ENCODE assay signal across 1 cellular context in the genomic region with DNA sequence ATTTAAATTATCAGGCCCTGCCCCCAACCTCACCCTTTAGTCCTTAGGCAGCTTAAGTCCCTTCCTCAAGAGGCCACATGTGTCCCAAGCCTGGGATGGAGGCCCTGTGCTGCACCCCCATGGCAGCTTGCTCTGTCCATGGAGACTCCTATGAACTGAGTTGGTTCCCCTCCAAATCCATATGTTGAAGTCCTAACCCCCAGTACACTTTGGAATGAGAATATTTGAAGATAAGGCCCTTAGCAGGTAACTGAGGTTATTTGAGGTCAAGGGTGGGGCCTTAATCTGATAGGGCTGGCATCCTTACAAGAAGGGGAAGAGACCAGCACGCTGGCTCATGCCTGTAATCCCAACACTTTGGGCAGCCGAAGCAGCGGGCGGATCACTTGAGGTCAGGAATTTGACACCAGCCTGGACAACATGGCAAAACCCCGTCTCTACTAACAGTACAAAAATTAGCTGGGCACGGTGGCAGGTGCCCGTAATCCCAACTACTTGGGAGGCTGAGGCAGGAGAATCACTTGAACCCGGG.
A peak's percentile ranks its signal among the peaks of the same experiment; 100 is the strongest.
TF ChIP-seq lines count a peak whose summit lies in the region.

No MANE protein-coding gene starts in this region.

TF ChIP-seq in K562, 482 proteins besides CTCF, POLR2A, EP300 and RAD21:
- no peak for TF ChIP-seq EHMT2 (IDR thresholded peaks at IDR 0.05)
- TF ChIP-seq DPF2 (IDR thresholded peaks at IDR 0.05): peak; percentile 12; the same call in 1 of the 2 replicates
- TF ChIP-seq, protein P1, sequence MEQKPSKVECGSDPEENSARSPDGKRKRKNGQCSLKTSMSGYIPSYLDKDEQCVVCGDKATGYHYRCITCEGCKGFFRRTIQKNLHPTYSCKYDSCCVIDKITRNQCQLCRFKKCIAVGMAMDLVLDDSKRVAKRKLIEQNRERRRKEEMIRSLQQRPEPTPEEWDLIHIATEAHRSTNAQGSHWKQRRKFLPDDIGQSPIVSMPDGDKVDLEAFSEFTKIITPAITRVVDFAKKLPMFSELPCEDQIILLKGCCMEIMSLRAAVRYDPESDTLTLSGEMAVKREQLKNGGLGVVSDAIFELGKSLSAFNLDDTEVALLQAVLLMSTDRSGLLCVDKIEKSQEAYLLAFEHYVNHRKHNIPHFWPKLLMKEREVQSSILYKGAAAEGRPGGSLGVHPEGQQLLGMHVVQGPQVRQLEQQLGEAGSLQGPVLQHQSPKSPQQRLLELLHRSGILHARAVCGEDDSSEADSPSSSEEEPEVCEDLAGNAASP (IDR thresholded peaks at IDR 0.05): peak; percentile 73
- TF ChIP-seq KLF1 (tag; IDR thresholded peaks at IDR 0.05): peak; percentile 33; the same call in 1 of the 2 replicates
- TF ChIP-seq L3MBTL2 (IDR thresholded peaks at IDR 0.05): peak; percentile 21; the same call in 1 of the 2 replicates
- TF ChIP-seq, protein P2, sequence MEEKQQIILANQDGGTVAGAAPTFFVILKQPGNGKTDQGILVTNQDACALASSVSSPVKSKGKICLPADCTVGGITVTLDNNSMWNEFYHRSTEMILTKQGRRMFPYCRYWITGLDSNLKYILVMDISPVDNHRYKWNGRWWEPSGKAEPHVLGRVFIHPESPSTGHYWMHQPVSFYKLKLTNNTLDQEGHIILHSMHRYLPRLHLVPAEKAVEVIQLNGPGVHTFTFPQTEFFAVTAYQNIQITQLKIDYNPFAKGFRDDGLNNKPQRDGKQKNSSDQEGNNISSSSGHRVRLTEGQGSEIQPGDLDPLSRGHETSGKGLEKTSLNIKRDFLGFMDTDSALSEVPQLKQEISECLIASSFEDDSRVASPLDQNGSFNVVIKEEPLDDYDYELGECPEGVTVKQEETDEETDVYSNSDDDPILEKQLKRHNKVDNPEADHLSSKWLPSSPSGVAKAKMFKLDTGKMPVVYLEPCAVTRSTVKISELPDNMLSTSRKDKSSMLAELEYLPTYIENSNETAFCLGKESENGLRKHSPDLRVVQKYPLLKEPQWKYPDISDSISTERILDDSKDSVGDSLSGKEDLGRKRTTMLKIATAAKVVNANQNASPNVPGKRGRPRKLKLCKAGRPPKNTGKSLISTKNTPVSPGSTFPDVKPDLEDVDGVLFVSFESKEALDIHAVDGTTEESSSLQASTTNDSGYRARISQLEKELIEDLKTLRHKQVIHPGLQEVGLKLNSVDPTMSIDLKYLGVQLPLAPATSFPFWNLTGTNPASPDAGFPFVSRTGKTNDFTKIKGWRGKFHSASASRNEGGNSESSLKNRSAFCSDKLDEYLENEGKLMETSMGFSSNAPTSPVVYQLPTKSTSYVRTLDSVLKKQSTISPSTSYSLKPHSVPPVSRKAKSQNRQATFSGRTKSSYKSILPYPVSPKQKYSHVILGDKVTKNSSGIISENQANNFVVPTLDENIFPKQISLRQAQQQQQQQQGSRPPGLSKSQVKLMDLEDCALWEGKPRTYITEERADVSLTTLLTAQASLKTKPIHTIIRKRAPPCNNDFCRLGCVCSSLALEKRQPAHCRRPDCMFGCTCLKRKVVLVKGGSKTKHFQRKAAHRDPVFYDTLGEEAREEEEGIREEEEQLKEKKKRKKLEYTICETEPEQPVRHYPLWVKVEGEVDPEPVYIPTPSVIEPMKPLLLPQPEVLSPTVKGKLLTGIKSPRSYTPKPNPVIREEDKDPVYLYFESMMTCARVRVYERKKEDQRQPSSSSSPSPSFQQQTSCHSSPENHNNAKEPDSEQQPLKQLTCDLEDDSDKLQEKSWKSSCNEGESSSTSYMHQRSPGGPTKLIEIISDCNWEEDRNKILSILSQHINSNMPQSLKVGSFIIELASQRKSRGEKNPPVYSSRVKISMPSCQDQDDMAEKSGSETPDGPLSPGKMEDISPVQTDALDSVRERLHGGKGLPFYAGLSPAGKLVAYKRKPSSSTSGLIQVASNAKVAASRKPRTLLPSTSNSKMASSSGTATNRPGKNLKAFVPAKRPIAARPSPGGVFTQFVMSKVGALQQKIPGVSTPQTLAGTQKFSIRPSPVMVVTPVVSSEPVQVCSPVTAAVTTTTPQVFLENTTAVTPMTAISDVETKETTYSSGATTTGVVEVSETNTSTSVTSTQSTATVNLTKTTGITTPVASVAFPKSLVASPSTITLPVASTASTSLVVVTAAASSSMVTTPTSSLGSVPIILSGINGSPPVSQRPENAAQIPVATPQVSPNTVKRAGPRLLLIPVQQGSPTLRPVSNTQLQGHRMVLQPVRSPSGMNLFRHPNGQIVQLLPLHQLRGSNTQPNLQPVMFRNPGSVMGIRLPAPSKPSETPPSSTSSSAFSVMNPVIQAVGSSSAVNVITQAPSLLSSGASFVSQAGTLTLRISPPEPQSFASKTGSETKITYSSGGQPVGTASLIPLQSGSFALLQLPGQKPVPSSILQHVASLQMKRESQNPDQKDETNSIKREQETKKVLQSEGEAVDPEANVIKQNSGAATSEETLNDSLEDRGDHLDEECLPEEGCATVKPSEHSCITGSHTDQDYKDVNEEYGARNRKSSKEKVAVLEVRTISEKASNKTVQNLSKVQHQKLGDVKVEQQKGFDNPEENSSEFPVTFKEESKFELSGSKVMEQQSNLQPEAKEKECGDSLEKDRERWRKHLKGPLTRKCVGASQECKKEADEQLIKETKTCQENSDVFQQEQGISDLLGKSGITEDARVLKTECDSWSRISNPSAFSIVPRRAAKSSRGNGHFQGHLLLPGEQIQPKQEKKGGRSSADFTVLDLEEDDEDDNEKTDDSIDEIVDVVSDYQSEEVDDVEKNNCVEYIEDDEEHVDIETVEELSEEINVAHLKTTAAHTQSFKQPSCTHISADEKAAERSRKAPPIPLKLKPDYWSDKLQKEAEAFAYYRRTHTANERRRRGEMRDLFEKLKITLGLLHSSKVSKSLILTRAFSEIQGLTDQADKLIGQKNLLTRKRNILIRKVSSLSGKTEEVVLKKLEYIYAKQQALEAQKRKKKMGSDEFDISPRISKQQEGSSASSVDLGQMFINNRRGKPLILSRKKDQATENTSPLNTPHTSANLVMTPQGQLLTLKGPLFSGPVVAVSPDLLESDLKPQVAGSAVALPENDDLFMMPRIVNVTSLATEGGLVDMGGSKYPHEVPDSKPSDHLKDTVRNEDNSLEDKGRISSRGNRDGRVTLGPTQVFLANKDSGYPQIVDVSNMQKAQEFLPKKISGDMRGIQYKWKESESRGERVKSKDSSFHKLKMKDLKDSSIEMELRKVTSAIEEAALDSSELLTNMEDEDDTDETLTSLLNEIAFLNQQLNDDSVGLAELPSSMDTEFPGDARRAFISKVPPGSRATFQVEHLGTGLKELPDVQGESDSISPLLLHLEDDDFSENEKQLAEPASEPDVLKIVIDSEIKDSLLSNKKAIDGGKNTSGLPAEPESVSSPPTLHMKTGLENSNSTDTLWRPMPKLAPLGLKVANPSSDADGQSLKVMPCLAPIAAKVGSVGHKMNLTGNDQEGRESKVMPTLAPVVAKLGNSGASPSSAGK (IDR thresholded peaks at IDR 0.05): peak; percentile 30; the same call in 1 of the 2 replicates
- TF ChIP-seq MEF2D (tag; conservative IDR thresholded peaks at IDR 0.05; ENCODE audit: low read depth): 0 out of 2 replicates have a peak, but pooled peaks have one; percentile 22
- TF ChIP-seq, protein P3, sequence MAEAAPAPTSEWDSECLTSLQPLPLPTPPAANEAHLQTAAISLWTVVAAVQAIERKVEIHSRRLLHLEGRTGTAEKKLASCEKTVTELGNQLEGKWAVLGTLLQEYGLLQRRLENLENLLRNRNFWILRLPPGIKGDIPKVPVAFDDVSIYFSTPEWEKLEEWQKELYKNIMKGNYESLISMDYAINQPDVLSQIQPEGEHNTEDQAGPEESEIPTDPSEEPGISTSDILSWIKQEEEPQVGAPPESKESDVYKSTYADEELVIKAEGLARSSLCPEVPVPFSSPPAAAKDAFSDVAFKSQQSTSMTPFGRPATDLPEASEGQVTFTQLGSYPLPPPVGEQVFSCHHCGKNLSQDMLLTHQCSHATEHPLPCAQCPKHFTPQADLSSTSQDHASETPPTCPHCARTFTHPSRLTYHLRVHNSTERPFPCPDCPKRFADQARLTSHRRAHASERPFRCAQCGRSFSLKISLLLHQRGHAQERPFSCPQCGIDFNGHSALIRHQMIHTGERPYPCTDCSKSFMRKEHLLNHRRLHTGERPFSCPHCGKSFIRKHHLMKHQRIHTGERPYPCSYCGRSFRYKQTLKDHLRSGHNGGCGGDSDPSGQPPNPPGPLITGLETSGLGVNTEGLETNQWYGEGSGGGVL (CRISPR knock-in tag; IDR thresholded peaks at IDR 0.05): no peak
- peak; percentile 49; the same call in 1 of the 2 replicates for TF ChIP-seq ZEB2 (IDR thresholded peaks at IDR 0.05)
- TF ChIP-seq, protein P4, sequence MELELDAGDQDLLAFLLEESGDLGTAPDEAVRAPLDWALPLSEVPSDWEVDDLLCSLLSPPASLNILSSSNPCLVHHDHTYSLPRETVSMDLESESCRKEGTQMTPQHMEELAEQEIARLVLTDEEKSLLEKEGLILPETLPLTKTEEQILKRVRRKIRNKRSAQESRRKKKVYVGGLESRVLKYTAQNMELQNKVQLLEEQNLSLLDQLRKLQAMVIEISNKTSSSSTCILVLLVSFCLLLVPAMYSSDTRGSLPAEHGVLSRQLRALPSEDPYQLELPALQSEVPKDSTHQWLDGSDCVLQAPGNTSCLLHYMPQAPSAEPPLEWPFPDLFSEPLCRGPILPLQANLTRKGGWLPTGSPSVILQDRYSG (tag; conservative IDR thresholded peaks at IDR 0.05; ENCODE audit: low read depth): 0 out of 2 replicates have a peak, but pooled peaks have one; percentile 22
- TF ChIP-seq CTBP1 (IDR thresholded peaks at IDR 0.05; ENCODE audit: borderline replicate concordance): peak; percentile 37; the same call in 1 of the 2 replicates
- TF ChIP-seq, protein P5, sequence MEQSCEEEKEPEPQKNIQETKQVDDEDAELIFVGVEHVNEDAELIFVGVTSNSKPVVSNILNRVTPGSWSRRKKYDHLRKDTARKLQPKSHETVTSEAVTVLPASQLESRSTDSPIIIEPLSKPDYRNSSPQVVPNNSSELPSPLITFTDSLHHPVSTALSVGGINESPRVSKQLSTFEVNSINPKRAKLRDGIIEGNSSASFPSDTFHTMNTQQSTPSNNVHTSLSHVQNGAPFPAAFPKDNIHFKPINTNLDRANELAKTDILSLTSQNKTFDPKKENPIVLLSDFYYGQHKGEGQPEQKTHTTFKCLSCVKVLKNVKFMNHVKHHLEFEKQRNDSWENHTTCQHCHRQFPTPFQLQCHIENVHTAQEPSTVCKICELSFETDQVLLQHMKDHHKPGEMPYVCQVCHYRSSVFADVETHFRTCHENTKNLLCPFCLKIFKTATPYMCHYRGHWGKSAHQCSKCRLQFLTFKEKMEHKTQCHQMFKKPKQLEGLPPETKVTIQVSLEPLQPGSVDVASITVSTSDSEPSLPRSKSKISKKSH (CRISPR knock-in tag; IDR thresholded peaks at IDR 0.05): no peak
- TF ChIP-seq, protein P6, sequence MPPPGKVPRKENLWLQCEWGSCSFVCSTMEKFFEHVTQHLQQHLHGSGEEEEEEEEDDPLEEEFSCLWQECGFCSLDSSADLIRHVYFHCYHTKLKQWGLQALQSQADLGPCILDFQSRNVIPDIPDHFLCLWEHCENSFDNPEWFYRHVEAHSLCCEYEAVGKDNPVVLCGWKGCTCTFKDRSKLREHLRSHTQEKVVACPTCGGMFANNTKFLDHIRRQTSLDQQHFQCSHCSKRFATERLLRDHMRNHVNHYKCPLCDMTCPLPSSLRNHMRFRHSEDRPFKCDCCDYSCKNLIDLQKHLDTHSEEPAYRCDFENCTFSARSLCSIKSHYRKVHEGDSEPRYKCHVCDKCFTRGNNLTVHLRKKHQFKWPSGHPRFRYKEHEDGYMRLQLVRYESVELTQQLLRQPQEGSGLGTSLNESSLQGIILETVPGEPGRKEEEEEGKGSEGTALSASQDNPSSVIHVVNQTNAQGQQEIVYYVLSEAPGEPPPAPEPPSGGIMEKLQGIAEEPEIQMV (tag; conservative IDR thresholded peaks at IDR 0.05; ENCODE audit: low read depth): no peak
TF ChIP-seq in K562: peak in this region for 9.
